In genomic region chr6:39416728-39417127, GRCh38 we compare ENCODE assay signal across 10 cellular contexts.
A peak's percentile ranks its signal among the peaks of the same experiment; 100 is the strongest.
DNase-seq lines count a peak whose midpoint lies in the region; ATAC-seq and TF ChIP-seq lines count a peak whose summit lies in the region.
"Had no signal": no experiment of that assay in that cellular context is flagged by ENCODE, and none has a peak within 500 bp of the region (broad histone marks: within the 10 kb centered on the region; RNA-seq: fewer than 3 reads in every experiment).

No MANE protein-coding gene starts in this region.

- intact Hi-C loops in mucosa of descending colon (cut with DNase I, micrococcal nuclease): no loop called here

- H3F3A ChIP-seq in MM.1S (ENCODE audit: insufficient read depth, low read length): no peaks in the 10 kb centered on the region

- CTCF ChIA-PET in T-cell (lab: Charles Lee): no interaction called here

- H3K9me3 ChIP-seq in BLaER1 (no peaks in the 10 kb centered on the region), MM.1S (replicated peaks; ENCODE audit: insufficient read depth, low read length) (no peaks in the 10 kb centered on the region), osteoblast (ENCODE audit: low read depth, low read length) (no peaks in the 10 kb centered on the region), mucosa of descending colon (no peaks in the 10 kb centered on the region)

- no peak overlapping the region for H3K27ac Mint-ChIP-seq in T-cell
- H3K27ac Mint-ChIP-seq: naive thymus-derived CD8-positive, alpha-beta T cell had no signal

- H3K9ac ChIP-seq in BLaER1 (no peak overlapping the region), MM.1S (ENCODE audit: low read length) (no peak overlapping the region)

- H3K27ac ChIP-seq in BLaER1 (no peak overlapping the region), MM.1S (ENCODE audit: low read length) (no peak overlapping the region), cingulate gyrus (ENCODE audit: low read depth, low read length) (peak overlapping the region; percentile 11), osteoblast (ENCODE audit: low read depth, low read length) (peak overlapping the region; percentile 46)
- H3K27ac ChIP-seq: cardiac muscle cell had no signal

- H4K20me1 ChIP-seq in BLaER1 (no peaks in the 10 kb centered on the region), MM.1S (ENCODE audit: insufficient read depth, low read length) (no peaks in the 10 kb centered on the region), osteoblast (ENCODE audit: insufficient read depth, low read length) (no peaks in the 10 kb centered on the region)

- DNase-seq in MM.1S: no peak
- DNase-seq in osteoblast (ENCODE audit: insufficient read length, low spot score, missing footprints): peak; percentile 83
- no peak for DNase-seq in RPMI8226
- DNase-seq in T-cell: no peak
- DNase-seq in mucosa of descending colon: no peak
- DNase-seq: naive thymus-derived CD8-positive, alpha-beta T cell had no signal

- H3K79me2 ChIP-seq in MM.1S (ENCODE audit: low read length): no peaks in the 10 kb centered on the region
- H3K79me2 ChIP-seq in osteoblast (ENCODE audit: insufficient read depth, low read length): no peaks in the 10 kb centered on the region

- H3K4me3 ChIP-seq in BLaER1 (no peak overlapping the region), MM.1S (ENCODE audit: low read length) (no peak overlapping the region), osteoblast (ENCODE audit: insufficient read depth, low read length) (no peak overlapping the region), mucosa of descending colon (no peak overlapping the region)
- H3K4me3 ChIP-seq: cardiac muscle cell had no signal

- no peaks in the 10 kb centered on the region for H3K27me3 ChIP-seq in BLaER1
- no peaks in the 10 kb centered on the region for H3K27me3 ChIP-seq in MM.1S (replicated peaks; ENCODE audit: insufficient read depth, low read length)
- no peaks in the 10 kb centered on the region for H3K27me3 ChIP-seq in osteoblast (ENCODE audit: insufficient read depth, low read length)
- H3K27me3 ChIP-seq: cardiac muscle cell had no signal

- no peaks in the 10 kb centered on the region for H3K9me2 ChIP-seq in MM.1S (replicated peaks; ENCODE audit: insufficient read depth, low read length)

- POLR2A ChIA-PET in T-cell (lab: Charles Lee): no interaction called here

- ATAC-seq in T-cell (replicated peaks in 1 of 4) (no peak), GM18909 (IDR thresholded peaks at IDR 0.05; ENCODE audit: poor library complexity, unreplicated experiment) (no peak), mucosa of descending colon (no peak)
- ATAC-seq: naive thymus-derived CD8-positive, alpha-beta T cell had no signal

- H3K4me2 ChIP-seq in BLaER1 (peak overlapping the region; percentile 58), MM.1S (ENCODE audit: low read depth, low read length) (no peak overlapping the region), osteoblast (ENCODE audit: insufficient read depth, low read length) (peak overlapping the region; percentile 10)

- H3K4me3 Mint-ChIP-seq in T-cell: no peak overlapping the region
- H3K4me3 Mint-ChIP-seq: naive thymus-derived CD8-positive, alpha-beta T cell had no signal

- H3K36me3 Mint-ChIP-seq in T-cell: no peaks in the 10 kb centered on the region
- H3K36me3 Mint-ChIP-seq: naive thymus-derived CD8-positive, alpha-beta T cell had no signal

- H3K27me3 Mint-ChIP-seq in T-cell: peaks cover 6 to 9% of the 10 kb centered on the region in 2 donors

- H3K36me3 ChIP-seq in BLaER1: no peaks in the 10 kb centered on the region
- no peaks in the 10 kb centered on the region for H3K36me3 ChIP-seq in MM.1S (replicated peaks; ENCODE audit: insufficient read depth, low read length)
- H3K36me3 ChIP-seq in osteoblast (ENCODE audit: insufficient read depth, low read length): no peaks in the 10 kb centered on the region
- H3K36me3 ChIP-seq in mucosa of descending colon (ENCODE audit: low read depth): no peaks in the 10 kb centered on the region
- H3K36me3 ChIP-seq: cardiac muscle cell had no signal

- H2AFZ ChIP-seq in MM.1S (ENCODE audit: low read length) (peak overlapping the region; percentile 13; the same call in 1 of the 2 replicates), osteoblast (ENCODE audit: low read length) (peak overlapping the region; percentile 3)

- H3K9me3 Mint-ChIP-seq in T-cell: no peaks in the 10 kb centered on the region
- H3K9me3 Mint-ChIP-seq: naive thymus-derived CD8-positive, alpha-beta T cell had no signal

- H3K4me1 Mint-ChIP-seq in T-cell: no peaks in the 10 kb centered on the region
- H3K4me1 Mint-ChIP-seq: naive thymus-derived CD8-positive, alpha-beta T cell had no signal

- TF ChIP-seq CTCF in MM.1S (IDR thresholded peaks at IDR 0.05; ENCODE audit: low read length) (no peak), osteoblast (IDR thresholded peaks at IDR 0.05; ENCODE audit: extremely low read depth, low read depth, low read length) (no peak), mucosa of descending colon (IDR thresholded peaks at IDR 0.05) (no peak)

- H3K4me1 ChIP-seq in BLaER1: peaks cover 17% of the 10 kb centered on the region
- peaks cover 12% of the 10 kb centered on the region; the same call in 1 of the 2 replicates for H3K4me1 ChIP-seq in MM.1S (ENCODE audit: low read length)
- H3K4me1 ChIP-seq in osteoblast (ENCODE audit: insufficient read depth, low read length): peaks cover 12% of the 10 kb centered on the region
- peaks cover 14% of the 10 kb centered on the region for H3K4me1 ChIP-seq in mucosa of descending colon (ENCODE audit: low read depth)

Comparison
In these comparisons a context has a peak if more than half of its experiments do, and no peak if none do; other contexts are left out.
1. H3K27ac ChIP-seq: peak in cingulate gyrus (single experiment) and osteoblast (single experiment); none in BLaER1 (single experiment) and MM.1S (single experiment).